In the genomic region with DNA sequence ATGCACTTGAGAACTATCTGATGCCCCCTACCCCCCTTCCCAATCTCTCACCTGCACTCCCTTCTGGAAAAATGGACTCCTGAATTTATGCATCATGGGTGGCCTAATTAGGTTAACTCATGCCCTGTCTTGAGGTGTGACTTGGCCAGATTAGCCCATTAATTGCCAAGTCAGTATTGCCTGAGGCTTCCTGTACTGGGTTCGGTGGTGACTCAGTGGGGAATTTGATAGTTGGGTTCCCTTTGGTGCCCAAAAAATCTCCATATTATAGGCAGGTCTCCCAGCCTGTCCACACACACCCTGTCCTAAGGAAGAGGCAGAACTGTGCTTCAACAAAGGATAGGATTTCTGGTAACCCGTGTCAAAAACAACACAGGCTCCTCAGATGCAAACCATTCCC, we compare ENCODE assay signal across 1 cellular context.
TF ChIP-seq lines count a peak whose summit lies in the region.

No MANE protein-coding gene starts in this region.

TF ChIP-seq in A549, 52 proteins besides CTCF, POLR2A, EP300 and RAD21 (continued from another document):
- TF ChIP-seq, protein P1, sequence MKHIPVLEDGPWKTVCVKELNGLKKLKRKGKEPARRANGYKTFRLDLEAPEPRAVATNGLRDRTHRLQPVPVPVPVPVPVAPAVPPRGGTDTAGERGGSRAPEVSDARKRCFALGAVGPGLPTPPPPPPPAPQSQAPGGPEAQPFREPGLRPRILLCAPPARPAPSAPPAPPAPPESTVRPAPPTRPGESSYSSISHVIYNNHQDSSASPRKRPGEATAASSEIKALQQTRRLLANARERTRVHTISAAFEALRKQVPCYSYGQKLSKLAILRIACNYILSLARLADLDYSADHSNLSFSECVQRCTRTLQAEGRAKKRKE (CRISPR knock-in tag; IDR thresholded peaks at IDR 0.05; ENCODE audit: low read depth) = no peak
- TF ChIP-seq RNF2 (IDR thresholded peaks at IDR 0.05; ENCODE audit: borderline replicate concordance, low read depth) = no peak
- TF ChIP-seq, protein P2, sequence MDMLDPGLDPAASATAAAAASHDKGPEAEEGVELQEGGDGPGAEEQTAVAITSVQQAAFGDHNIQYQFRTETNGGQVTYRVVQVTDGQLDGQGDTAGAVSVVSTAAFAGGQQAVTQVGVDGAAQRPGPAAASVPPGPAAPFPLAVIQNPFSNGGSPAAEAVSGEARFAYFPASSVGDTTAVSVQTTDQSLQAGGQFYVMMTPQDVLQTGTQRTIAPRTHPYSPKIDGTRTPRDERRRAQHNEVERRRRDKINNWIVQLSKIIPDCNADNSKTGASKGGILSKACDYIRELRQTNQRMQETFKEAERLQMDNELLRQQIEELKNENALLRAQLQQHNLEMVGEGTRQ (IDR thresholded peaks at IDR 0.05) = no peak
